ENCODE assay signal across 1 cellular context in the genomic region with DNA sequence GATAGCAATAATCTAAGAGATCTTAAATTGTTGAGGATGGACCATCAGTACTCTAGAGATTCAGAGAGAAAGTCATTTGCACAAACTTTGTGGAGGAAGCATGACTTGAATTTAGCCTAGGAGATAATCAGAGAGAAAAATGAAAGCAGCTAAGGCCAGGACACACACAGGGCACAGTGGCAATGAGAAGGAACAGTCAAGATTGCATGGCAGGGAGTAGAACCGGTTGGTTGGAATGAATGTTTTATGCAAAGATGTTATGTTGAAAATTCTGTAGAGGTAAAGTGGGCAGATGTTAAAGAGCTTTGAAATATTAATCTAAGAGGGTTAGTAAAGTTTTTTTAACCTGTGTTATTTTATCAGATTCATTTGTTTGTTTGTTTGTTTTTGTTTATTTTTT.
TF ChIP-seq lines count a peak whose summit lies in the region.

No MANE protein-coding gene starts in this region.

TF ChIP-seq in H1, 55 proteins besides CTCF, POLR2A, EP300 and RAD21:
- TF ChIP-seq, protein P1, sequence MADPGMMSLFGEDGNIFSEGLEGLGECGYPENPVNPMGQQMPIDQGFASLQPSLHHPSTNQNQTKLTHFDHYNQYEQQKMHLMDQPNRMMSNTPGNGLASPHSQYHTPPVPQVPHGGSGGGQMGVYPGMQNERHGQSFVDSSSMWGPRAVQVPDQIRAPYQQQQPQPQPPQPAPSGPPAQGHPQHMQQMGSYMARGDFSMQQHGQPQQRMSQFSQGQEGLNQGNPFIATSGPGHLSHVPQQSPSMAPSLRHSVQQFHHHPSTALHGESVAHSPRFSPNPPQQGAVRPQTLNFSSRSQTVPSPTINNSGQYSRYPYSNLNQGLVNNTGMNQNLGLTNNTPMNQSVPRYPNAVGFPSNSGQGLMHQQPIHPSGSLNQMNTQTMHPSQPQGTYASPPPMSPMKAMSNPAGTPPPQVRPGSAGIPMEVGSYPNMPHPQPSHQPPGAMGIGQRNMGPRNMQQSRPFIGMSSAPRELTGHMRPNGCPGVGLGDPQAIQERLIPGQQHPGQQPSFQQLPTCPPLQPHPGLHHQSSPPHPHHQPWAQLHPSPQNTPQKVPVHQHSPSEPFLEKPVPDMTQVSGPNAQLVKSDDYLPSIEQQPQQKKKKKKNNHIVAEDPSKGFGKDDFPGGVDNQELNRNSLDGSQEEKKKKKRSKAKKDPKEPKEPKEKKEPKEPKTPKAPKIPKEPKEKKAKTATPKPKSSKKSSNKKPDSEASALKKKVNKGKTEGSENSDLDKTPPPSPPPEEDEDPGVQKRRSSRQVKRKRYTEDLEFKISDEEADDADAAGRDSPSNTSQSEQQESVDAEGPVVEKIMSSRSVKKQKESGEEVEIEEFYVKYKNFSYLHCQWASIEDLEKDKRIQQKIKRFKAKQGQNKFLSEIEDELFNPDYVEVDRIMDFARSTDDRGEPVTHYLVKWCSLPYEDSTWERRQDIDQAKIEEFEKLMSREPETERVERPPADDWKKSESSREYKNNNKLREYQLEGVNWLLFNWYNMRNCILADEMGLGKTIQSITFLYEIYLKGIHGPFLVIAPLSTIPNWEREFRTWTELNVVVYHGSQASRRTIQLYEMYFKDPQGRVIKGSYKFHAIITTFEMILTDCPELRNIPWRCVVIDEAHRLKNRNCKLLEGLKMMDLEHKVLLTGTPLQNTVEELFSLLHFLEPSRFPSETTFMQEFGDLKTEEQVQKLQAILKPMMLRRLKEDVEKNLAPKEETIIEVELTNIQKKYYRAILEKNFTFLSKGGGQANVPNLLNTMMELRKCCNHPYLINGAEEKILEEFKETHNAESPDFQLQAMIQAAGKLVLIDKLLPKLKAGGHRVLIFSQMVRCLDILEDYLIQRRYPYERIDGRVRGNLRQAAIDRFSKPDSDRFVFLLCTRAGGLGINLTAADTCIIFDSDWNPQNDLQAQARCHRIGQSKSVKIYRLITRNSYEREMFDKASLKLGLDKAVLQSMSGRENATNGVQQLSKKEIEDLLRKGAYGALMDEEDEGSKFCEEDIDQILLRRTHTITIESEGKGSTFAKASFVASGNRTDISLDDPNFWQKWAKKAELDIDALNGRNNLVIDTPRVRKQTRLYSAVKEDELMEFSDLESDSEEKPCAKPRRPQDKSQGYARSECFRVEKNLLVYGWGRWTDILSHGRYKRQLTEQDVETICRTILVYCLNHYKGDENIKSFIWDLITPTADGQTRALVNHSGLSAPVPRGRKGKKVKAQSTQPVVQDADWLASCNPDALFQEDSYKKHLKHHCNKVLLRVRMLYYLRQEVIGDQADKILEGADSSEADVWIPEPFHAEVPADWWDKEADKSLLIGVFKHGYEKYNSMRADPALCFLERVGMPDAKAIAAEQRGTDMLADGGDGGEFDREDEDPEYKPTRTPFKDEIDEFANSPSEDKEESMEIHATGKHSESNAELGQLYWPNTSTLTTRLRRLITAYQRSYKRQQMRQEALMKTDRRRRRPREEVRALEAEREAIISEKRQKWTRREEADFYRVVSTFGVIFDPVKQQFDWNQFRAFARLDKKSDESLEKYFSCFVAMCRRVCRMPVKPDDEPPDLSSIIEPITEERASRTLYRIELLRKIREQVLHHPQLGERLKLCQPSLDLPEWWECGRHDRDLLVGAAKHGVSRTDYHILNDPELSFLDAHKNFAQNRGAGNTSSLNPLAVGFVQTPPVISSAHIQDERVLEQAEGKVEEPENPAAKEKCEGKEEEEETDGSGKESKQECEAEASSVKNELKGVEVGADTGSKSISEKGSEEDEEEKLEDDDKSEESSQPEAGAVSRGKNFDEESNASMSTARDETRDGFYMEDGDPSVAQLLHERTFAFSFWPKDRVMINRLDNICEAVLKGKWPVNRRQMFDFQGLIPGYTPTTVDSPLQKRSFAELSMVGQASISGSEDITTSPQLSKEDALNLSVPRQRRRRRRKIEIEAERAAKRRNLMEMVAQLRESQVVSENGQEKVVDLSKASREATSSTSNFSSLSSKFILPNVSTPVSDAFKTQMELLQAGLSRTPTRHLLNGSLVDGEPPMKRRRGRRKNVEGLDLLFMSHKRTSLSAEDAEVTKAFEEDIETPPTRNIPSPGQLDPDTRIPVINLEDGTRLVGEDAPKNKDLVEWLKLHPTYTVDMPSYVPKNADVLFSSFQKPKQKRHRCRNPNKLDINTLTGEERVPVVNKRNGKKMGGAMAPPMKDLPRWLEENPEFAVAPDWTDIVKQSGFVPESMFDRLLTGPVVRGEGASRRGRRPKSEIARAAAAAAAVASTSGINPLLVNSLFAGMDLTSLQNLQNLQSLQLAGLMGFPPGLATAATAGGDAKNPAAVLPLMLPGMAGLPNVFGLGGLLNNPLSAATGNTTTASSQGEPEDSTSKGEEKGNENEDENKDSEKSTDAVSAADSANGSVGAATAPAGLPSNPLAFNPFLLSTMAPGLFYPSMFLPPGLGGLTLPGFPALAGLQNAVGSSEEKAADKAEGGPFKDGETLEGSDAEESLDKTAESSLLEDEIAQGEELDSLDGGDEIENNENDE (IDR thresholded peaks at IDR 0.05; ENCODE audit: insufficient replicate concordance, low read length) = no peak
- TF ChIP-seq YY1 (IDR thresholded peaks at IDR 0.05; ENCODE audit: low read depth, low read length) (no peak), HDAC6 (IDR thresholded peaks at IDR 0.05; ENCODE audit: low read depth, low read length) (no peak), ZNF274 (IDR thresholded peaks at IDR 0.05; ENCODE audit: borderline replicate concordance, extremely low read depth, low read length) (no peak), KDM5A (IDR thresholded peaks at IDR 0.05; ENCODE audit: low read length) (no peak), TAF7 (optimal IDR thresholded peaks at IDR 0.05; ENCODE audit: borderline replicate concordance, low read depth, low read length) (no peak), SIN3A (conservative IDR thresholded peaks at IDR 0.05 in 1 of 2, IDR thresholded peaks at IDR 0.05 in 1 of 2; ENCODE audit: low read depth in 1 of 2, low read length in 2 of 2) (no peak), KDM1A (IDR thresholded peaks at IDR 0.05; ENCODE audit: borderline replicate concordance, low read length) (no peak), GTF2F1 (IDR thresholded peaks at IDR 0.05; ENCODE audit: borderline replicate concordance, low read depth, low read length) (no peak)
- TF ChIP-seq, protein P2, sequence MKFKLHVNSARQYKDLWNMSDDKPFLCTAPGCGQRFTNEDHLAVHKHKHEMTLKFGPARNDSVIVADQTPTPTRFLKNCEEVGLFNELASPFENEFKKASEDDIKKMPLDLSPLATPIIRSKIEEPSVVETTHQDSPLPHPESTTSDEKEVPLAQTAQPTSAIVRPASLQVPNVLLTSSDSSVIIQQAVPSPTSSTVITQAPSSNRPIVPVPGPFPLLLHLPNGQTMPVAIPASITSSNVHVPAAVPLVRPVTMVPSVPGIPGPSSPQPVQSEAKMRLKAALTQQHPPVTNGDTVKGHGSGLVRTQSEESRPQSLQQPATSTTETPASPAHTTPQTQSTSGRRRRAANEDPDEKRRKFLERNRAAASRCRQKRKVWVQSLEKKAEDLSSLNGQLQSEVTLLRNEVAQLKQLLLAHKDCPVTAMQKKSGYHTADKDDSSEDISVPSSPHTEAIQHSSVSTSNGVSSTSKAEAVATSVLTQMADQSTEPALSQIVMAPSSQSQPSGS (IDR thresholded peaks at IDR 0.05; ENCODE audit: low read length) = no peak
